In the genomic region with DNA sequence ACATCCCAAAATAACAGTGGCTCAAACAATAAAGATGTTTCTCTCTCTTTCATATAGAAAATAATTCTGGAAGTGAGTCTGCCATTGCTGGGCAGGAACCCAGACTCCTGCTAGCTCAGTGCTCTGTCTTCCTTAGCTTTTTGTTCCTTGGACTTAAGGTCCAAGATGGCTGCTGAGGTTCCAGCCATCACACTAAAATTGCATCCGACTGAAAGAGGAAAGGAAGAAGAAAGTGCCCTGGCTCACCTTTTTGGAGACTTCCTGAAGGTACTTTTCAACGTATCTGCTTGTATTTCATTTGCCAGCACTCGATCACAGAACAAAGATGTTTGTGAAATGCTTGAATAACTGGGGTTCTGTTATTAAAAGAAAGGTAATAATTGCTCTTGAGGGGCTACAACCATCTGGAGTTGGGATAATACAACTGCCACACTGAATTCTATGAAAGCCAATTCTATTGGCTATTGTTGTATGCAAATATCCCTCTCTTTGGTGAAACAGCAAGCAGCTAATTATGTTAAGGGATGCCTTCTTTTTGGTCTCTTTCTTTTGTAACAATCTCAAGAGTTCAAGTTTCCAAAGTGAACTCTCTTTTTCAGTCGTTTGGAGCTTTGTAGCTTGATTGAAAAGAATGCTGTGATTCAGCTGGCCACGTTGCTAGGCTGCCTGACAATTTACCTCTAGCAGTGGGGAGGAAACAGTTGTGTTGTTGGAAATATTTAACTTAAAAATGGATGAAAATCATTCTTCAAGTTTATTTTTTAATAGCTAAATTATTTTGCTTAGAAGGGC, we compare ENCODE assay signal across 1 cellular context.
TF ChIP-seq lines count a peak whose summit lies in the region.

No MANE protein-coding gene starts in this region.

TF ChIP-seq in H1, 55 proteins besides CTCF, POLR2A, EP300 and RAD21:
- TF ChIP-seq HDAC2 (IDR thresholded peaks at IDR 0.05; ENCODE audit: borderline replicate concordance in 1 of 2, low read depth in 2 of 2, low read length in 2 of 2), result peak in 1 of 2 experiments; percentile 84; a peak in 1 of 4 replicates
- no peak; a peak in 1 of 4 replicates for TF ChIP-seq SIN3A (conservative IDR thresholded peaks at IDR 0.05 in 1 of 2, IDR thresholded peaks at IDR 0.05 in 1 of 2; ENCODE audit: low read depth in 1 of 2, low read length in 2 of 2)
- peak; percentile 76 for TF ChIP-seq YY1 (IDR thresholded peaks at IDR 0.05; ENCODE audit: low read depth, low read length)
- peak; percentile 98 for TF ChIP-seq KDM1A (IDR thresholded peaks at IDR 0.05; ENCODE audit: borderline replicate concordance, low read length)
- peak; percentile 16 for TF ChIP-seq NANOG (IDR thresholded peaks at IDR 0.05; ENCODE audit: insufficient read depth, low read depth, low read length, poor library complexity, severe bottlenecking)
